ENCODE assay signal across 8 cellular contexts in the genomic region with DNA sequence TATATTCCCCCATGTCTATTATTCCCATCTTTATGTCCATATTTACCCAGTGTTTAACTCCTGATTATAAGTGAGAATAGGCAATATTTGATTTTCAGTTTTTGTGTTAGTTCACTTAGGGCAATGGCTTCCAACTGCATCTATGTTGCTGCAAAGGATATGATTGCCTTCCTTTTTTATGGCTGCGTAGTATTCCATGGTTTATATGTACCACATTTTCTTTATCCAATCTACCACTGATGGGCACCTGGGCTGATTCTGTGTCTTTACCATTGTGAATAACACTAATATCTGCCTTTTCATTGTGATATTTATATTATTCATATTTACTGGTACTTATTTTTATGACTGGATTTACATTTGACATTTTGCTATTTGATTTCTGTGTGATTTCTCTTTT.
"Had no signal": no experiment of that assay in that cellular context is flagged by ENCODE, and none has a peak within 500 bp of the region (broad histone marks: within the 10 kb centered on the region; RNA-seq: fewer than 3 reads in every experiment).

No MANE protein-coding gene starts in this region.

- H3K9ac ChIP-seq: KMS-11 had no signal

- H3K4me3 ChIP-seq: GM23338, HAP-1 had no signal

- DNase-seq: H7, IMR-90, KBM-7 had no signal

- H2AFZ ChIP-seq: GM23338 had no signal

- FAIRE-seq: HTR-8/SVneo had no signal

- H3K27ac ChIP-seq: KMS-11 had no signal

- H3K9me3 ChIP-seq: HAP-1 had no signal

- H3K4me2 ChIP-seq: GM23338, KMS-11 had no signal

- H3K4me1 ChIP-seq: HAP-1 had no signal

- H3K36me3 ChIP-seq: HAP-1 had no signal

- ATAC-seq: GM23338, HCT116 had no signal
